In the genomic region with DNA sequence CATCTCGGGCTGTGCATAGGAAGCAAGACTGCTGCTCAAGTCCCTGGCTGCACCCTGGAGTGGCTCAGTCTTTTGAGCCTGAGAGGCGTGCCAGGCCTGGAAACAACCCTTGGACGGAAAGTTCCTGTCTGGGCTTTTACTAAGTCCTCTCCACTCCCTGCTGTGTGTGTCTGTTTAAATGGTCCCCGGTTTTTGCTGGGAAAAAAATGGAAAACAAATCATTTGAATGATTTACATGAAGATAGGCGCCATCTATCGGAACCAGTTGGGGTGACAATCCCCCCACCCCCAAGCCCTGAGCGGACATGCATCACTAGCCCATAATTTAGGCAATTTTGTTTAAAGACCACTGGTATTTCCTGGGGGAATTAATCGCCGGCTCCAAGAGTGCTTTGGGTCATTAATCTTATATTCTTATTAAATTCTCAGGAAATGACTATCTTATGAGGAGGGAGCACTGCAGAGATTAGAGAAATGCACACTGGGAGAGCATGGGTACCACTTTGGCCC, we compare ENCODE assay signal across 8 cellular contexts. TPM values are rescaled to one million over a fixed set of nuclear protein-coding genes. Genes with fewer than 3 reads are reported as not detected.
DNase-seq lines count a peak whose midpoint lies in the region; ATAC-seq, FAIRE-seq and TF ChIP-seq lines count a peak whose summit lies in the region.

No MANE protein-coding gene starts in this region.

- TF ChIP-seq CTCF in AG04450 (IDR thresholded peaks at IDR 0.05; ENCODE audit: low read depth, low read length) (peak; percentile 65), neural cell (IDR thresholded peaks at IDR 0.05; ENCODE audit: poor library complexity, severe bottlenecking) (peak; percentile 62), tibial artery (IDR thresholded peaks at IDR 0.05) (peak; percentile 62 to 72)

- H3K4me2 ChIP-seq in neural cell (ENCODE audit: low read length): no peak overlapping the region

- no peak overlapping the region for H2AFZ ChIP-seq in neural cell (ENCODE audit: low read depth, low read length)

- ATAC-seq in activated T-cell treated with anti-CD3 and anti-CD28 coated beads, Interleukin-2, amount 50 U/mL, for 4 hours: no peak
- ATAC-seq in GM18520 (IDR thresholded peaks at IDR 0.05; ENCODE audit: unreplicated experiment): no peak

- no peaks in the 10 kb centered on the region; the same call in 1 of the 2 replicates for H3K9me3 ChIP-seq in AG04450 (ENCODE audit: control insufficient read depth, insufficient read depth, low read length)
- no peaks in the 10 kb centered on the region for H3K9me3 ChIP-seq in neural cell (ENCODE audit: low read length)
- no peaks in the 10 kb centered on the region for H3K9me3 ChIP-seq in tibial artery

- H3K4me3 ChIP-seq in AG04450 (ENCODE audit: low read depth, low read length) (no peak overlapping the region), neural cell (ENCODE audit: low read length) (no peak overlapping the region), tibial artery (peak overlapping the region; percentile 23 to 99)

- TF ChIP-seq POLR2A in GM12892 (IDR thresholded peaks at IDR 0.05; ENCODE audit: low read depth, low read length): no peak

- peak overlapping the region; percentile 89 for H3K27ac ChIP-seq in AG04450 (ENCODE audit: low read depth, low read length)
- no peak overlapping the region for H3K27ac ChIP-seq in neural cell (ENCODE audit: low read length)
- peak overlapping the region; percentile 98 to 100 for H3K27ac ChIP-seq in tibial artery

- H3K36me3 ChIP-seq in neural cell (ENCODE audit: insufficient read depth, low read length) (no peaks in the 10 kb centered on the region), tibial artery (no peaks in the 10 kb centered on the region)

- peaks cover 4% of the 10 kb centered on the region for H3F3A ChIP-seq in neural cell (ENCODE audit: insufficient read depth, low read length, poor library complexity, severe bottlenecking)

- FAIRE-seq in GM12892 (lab: Jason Lieb, UNC): peak; percentile 42

- H3K4me1 ChIP-seq in tibial artery: peaks cover 0 to 49% (median 24%) of the 10 kb centered on the region in 4 donors

- H4K20me1 ChIP-seq in neural cell (ENCODE audit: insufficient read depth): no peaks in the 10 kb centered on the region

- peaks cover 14% of the 10 kb centered on the region for H3K79me2 ChIP-seq in neural cell (replicated peaks; ENCODE audit: insufficient read depth, low read length)

- no peaks in the 10 kb centered on the region for H3K9me2 ChIP-seq in neural cell (ENCODE audit: insufficient read depth, low read length)

- H3K36me3 Mint-ChIP-seq in activated T-cell treated with anti-CD3 and anti-CD28 coated beads, Interleukin-2, amount 50 U/mL, for 4 hours (ENCODE audit: insufficient read depth): no peaks in the 10 kb centered on the region

- no peaks in the 10 kb centered on the region for H3K9me3 Mint-ChIP-seq in activated T-cell treated with anti-CD3 and anti-CD28 coated beads, Interleukin-2, amount 50 U/mL, for 4 hours

- no peak for TF ChIP-seq EP300 in neural cell (conservative IDR thresholded peaks at IDR 0.05; ENCODE audit: poor library complexity, severe bottlenecking)

- POLR2A ChIA-PET in AG04450 (lab: Yijun Ruan, JAX): interaction anchor here (0.6 to 0.7 kb wide), 3 partner anchors 116 to 329 kb away, joined by 5 to 6 read pairs (median 5); no protein-coding TSS in a partner anchor

- intact Hi-C loops in tibial artery (cut with DNase I; ENCODE audit: low total_unique reads): no loop called here

- H3K27me3 Mint-ChIP-seq in activated T-cell treated with anti-CD3 and anti-CD28 coated beads, Interleukin-2, amount 50 U/mL, for 4 hours (ENCODE audit: low read depth): peaks cover 25% of the 10 kb centered on the region

- peaks cover 39% of the 10 kb centered on the region for H3K4me1 Mint-ChIP-seq in activated T-cell treated with anti-CD3 and anti-CD28 coated beads, Interleukin-2, amount 50 U/mL, for 4 hours (ENCODE audit: low read depth)

- H3K27me3 ChIP-seq in AG04450 (ENCODE audit: control insufficient read depth, insufficient read depth, low read length): no peaks in the 10 kb centered on the region
- no peaks in the 10 kb centered on the region for H3K27me3 ChIP-seq in neural cell (ENCODE audit: insufficient read depth, low read depth, low read length)
- no peaks in the 10 kb centered on the region for H3K27me3 ChIP-seq in tibial artery

- TF ChIP-seq RAD21 in neural cell (conservative IDR thresholded peaks at IDR 0.05): peak; percentile 53

- CTCF ChIA-PET in AG04450 (lab: Charles Lee): interaction anchor here (0.7 to 7.4 kb wide), 8 partner anchors 9 to 191 kb away, joined by 3 to 55 read pairs (median 4); no protein-coding TSS in a partner anchor

- H3K9ac ChIP-seq in neural cell (ENCODE audit: low read length): no peak overlapping the region

- DNase-seq in AG04450 (ENCODE audit: low read depth, low spot score) (peak; percentile 39), GM12892 (ENCODE audit: insufficient read length) (no peak), NCI-H748 treated with DMSO at 0.1 percent for 48 hours (lab: John Stamatoyannopoulos, UW) (peak; percentile 27), fibroblast of the conjunctiva (ENCODE audit: low read depth) (peak; percentile 80), tibial artery (peak; percentile 86 to 92)
- peak; percentile 43 for DNase-seq in activated T-cell treated with anti-CD3 and anti-CD28 coated beads, Interleukin-2, amount 50 U/mL, for 4 hours

- no peak overlapping the region for H3K4me3 Mint-ChIP-seq in activated T-cell treated with anti-CD3 and anti-CD28 coated beads, Interleukin-2, amount 50 U/mL, for 4 hours

TF ChIP-seq in neural cell, 6 proteins besides CTCF, POLR2A, EP300 and RAD21:
- no peak for TF ChIP-seq SMC3 (conservative IDR thresholded peaks at IDR 0.05; ENCODE audit: poor library complexity)
- no peak for TF ChIP-seq POLR2AphosphoS5 (IDR thresholded peaks at IDR 0.05)
- TF ChIP-seq MXI1 (conservative IDR thresholded peaks at IDR 0.05; ENCODE audit: poor library complexity, severe bottlenecking): no peak
- TF ChIP-seq EZH2 (IDR thresholded peaks at IDR 0.05; ENCODE audit: borderline replicate concordance, insufficient read depth, low read length, poor library complexity, severe bottlenecking): no peak
- no peak for TF ChIP-seq TAF1 (IDR thresholded peaks at IDR 0.05; ENCODE audit: low read depth)
- TF ChIP-seq REST (IDR thresholded peaks at IDR 0.05; ENCODE audit: borderline replicate concordance): no peak

RNA-seq across cellular contexts. Expression of gene GAB2, which starts 2.7 kb away (rescaled TPM):
- 7.9 and 8.7 TPM in 2 replicates for polyA plus RNA-seq in AG04450 (2011; rRNA removed)
- polyA minus RNA-seq in AG04450 (2011; rRNA and poly(A)+ RNA removed): 14.0 and 16.2 TPM in 2 replicates
- polyA plus RNA-seq in GM12892 (2012; ENCODE audit: missing spikeins): 2.4 TPM
- total RNA-seq in activated T-cell treated with anti-CD3 and anti-CD28 coated beads, Interleukin-2, amount 50 U/mL, for 4 hours: 1 to 10 TPM; 1.9 to 3.2 (median 3.2) TPM
- 21.9 and 28.6 TPM in 2 replicates for polyA plus RNA-seq in neural cell
- polyA minus RNA-seq in neural cell: 58.2 and 60.9 TPM in 2 replicates

Comparison
In these comparisons a context has a peak if more than half of its experiments do, and no peak if none do; other contexts are left out.
1. H3K4me3 ChIP-seq: peak in tibial artery (2 of 2); none in AG04450 (single experiment) and neural cell (single experiment).
2. Peak in every context shown above with its lines, with median percentiles within 50 percentile points of each other: CTCF ChIP-seq.